Comparison of ENCODE assay signal across 9 cellular contexts in genomic region chr15:59399465-59400102, GRCh38. TPM values are rescaled to one million over a fixed set of nuclear protein-coding genes. Genes with fewer than 3 reads are reported as not detected.
A peak's percentile ranks its signal among the peaks of the same experiment; 100 is the strongest.
DNase-seq lines count a peak whose midpoint lies in the region; ATAC-seq lines count a peak whose summit lies in the region.
"Had no signal": no experiment of that assay in that cellular context is flagged by ENCODE, and none has a peak within 500 bp of the region (broad histone marks: within the 10 kb centered on the region; RNA-seq: fewer than 3 reads in every experiment).

No MANE protein-coding gene starts in this region.

- H3K4me3 ChIP-seq in MG63, result no peak overlapping the region
- H3K4me3 ChIP-seq: SK-N-MC had no signal

- intact Hi-C loops in sciatic nerve (cut with DNase I), result no loop called here

- no peaks in the 10 kb centered on the region; the same call in 1 of the 2 replicates for H3K9me3 ChIP-seq in MG63

- peak; percentile 51 to 55 for ATAC-seq in activated CD4-positive, CD25-positive, alpha-beta regulatory T cell treated with anti-CD3 and anti-CD28 coated beads, Interleukin-2, amount 50 U/mL, for 24 hours
- ATAC-seq in HG02840 (IDR thresholded peaks at IDR 0.05; ENCODE audit: low FRiP score, unreplicated experiment) (peak; percentile 65), sciatic nerve (peak; percentile 63)

- H3K36me3 ChIP-seq in MG63, result no peaks in the 10 kb centered on the region

- H3K27me3 ChIP-seq in MG63, result no peaks in the 10 kb centered on the region

- DNase-seq in activated CD4-positive, CD25-positive, alpha-beta regulatory T cell (lab: John Stamatoyannopoulos, UW), result no peak
- peak; percentile 92 to 94 for DNase-seq in NOMO-1 (lab: John Stamatoyannopoulos, UW; ENCODE audit: unreplicated experiment in 2 of 2)
- DNase-seq in sciatic nerve (ENCODE audit: low spot score), result no peak
- DNase-seq in MG63, result no peak
- DNase-seq in foreskin melanocyte, result no peak
- no peak for DNase-seq in NCI-H1092 treated with DMSO at 0.1 percent for 48 hours (lab: John Stamatoyannopoulos, UW)

RNA-seq across cellular contexts. Expression of gene MYO1E, which starts 26.9 kb away (rescaled TPM):
- total RNA-seq in sciatic nerve, result 146 TPM
- 45.1 and 96.3 TPM in 2 replicates for total RNA-seq in MG63 (2014; rRNA removed; shearing (Covaris generic); ENCODE audit: low replicate concordance)

RNA-seq across cellular contexts. Expression of gene FAM81A, which starts 38.4 kb away (rescaled TPM):
- total RNA-seq in sciatic nerve, result 18.2 TPM
- total RNA-seq in MG63 (2014; rRNA removed; shearing (Covaris generic); ENCODE audit: low replicate concordance), result not detected in 2 replicates

Comparison
In these comparisons a context has a peak if more than half of its experiments do, and no peak if none do; other contexts are left out.
1. DNase-seq: peak in NOMO-1 (2 of 2); none in activated CD4-positive, CD25-positive, alpha-beta regulatory T cell (0 of 4), sciatic nerve (single experiment), MG63 (single experiment), foreskin melanocyte (single experiment) and NCI-H1092 treated with DMSO at 0.1 percent for 48 hours (single experiment).
2. RNA of gene FAM81A, which starts 38.4 kb away (total RNA-seq): 18.2 TPM in sciatic nerve (single experiment); not detected in MG63; every median in the first group is over 10 times any median in the second.
3. Peak in every context shown above with its lines, with median percentiles within 50 percentile points of each other: ATAC-seq.